In genomic region chr3:141328286-141329166, GRCh38 we compare ENCODE assay signal across 11 cellular contexts. TPM values are rescaled to one million over a fixed set of nuclear protein-coding genes. Genes with fewer than 3 reads are reported as not detected.
DNase-seq lines count a peak whose midpoint lies in the region; ATAC-seq, FAIRE-seq and TF ChIP-seq lines count a peak whose summit lies in the region.
"Had no signal": no experiment of that assay in that cellular context is flagged by ENCODE, and none has a peak within 500 bp of the region (broad histone marks: within the 10 kb centered on the region; RNA-seq: fewer than 3 reads in every experiment).

No MANE protein-coding gene starts in this region.

- H3K27ac Mint-ChIP-seq in activated T-helper 2 cell treated with anti-CD3 and anti-CD28 coated beads, Interferon-gamma antibody, Interleukin-2, Interleukin-4, amounts not matched to agents 10 μg/mL and 5 μg/mL and 100 μg/mL, durations not matched to agents 14 hours and 24 hours and 36 hours = peak overlapping the region; percentile 13
- H3K27ac Mint-ChIP-seq: CD8-positive, alpha-beta memory T cell had no signal

- no peak for TF ChIP-seq CTCF in GM13976 (IDR thresholded peaks at IDR 0.05; ENCODE audit: borderline replicate concordance, control extremely low read depth, extremely low read depth, insufficient read depth, missing control alignments)
- no peak for TF ChIP-seq CTCF in D721Med (IDR thresholded peaks at IDR 0.05; ENCODE audit: insufficient read depth, missing control alignments)

- H3K9me3 Mint-ChIP-seq in activated T-helper 2 cell treated with anti-CD3 and anti-CD28 coated beads, Interferon-gamma antibody, Interleukin-2, Interleukin-4, amounts not matched to agents 10 μg/mL and 5 μg/mL and 100 μg/mL, durations not matched to agents 14 hours and 24 hours and 36 hours = no peaks in the 10 kb centered on the region
- H3K9me3 Mint-ChIP-seq: CD8-positive, alpha-beta memory T cell had no signal

- H3K4me1 Mint-ChIP-seq in activated T-helper 2 cell treated with anti-CD3 and anti-CD28 coated beads, Interferon-gamma antibody, Interleukin-2, Interleukin-4, amounts not matched to agents 10 μg/mL and 5 μg/mL and 100 μg/mL, durations not matched to agents 14 hours and 24 hours and 36 hours (ENCODE audit: low read depth) = peaks cover 13% of the 10 kb centered on the region

- DNase-seq in GM13976 (ENCODE audit: low spot score) (peak; percentile 64), G401 (ENCODE audit: low spot score) (no peak), retina (no peak), D721Med (ENCODE audit: insufficient read length, low spot score) (no peak), NK-92 (lab: John Stamatoyannopoulos, UW; ENCODE audit: unreplicated experiment) (no peak)
- no peak for DNase-seq in activated T-helper 2 cell treated with anti-CD3 and anti-CD28 coated beads, Interferon-gamma antibody, Interleukin-2, Interleukin-4, amounts not matched to agents 10 μg/mL and 5 μg/mL and 100 μg/mL, durations not matched to agents 14 hours and 24 hours and 36 hours (ENCODE audit: low spot score)
- DNase-seq: CD8-positive, alpha-beta memory T cell; foreskin keratinocyte; GOT3 had no signal

- in situ Hi-C loops in GM13976 (cut with MboI; ENCODE audit: low sequenced_read_pairs, unreplicated experiment) (no loop called here), G401 (cut with HindIII; ENCODE audit: low sequenced_read_pairs) (no loop called here)

- no peak overlapping the region for H3K4me3 Mint-ChIP-seq in activated T-helper 2 cell treated with anti-CD3 and anti-CD28 coated beads, Interferon-gamma antibody, Interleukin-2, Interleukin-4, amounts not matched to agents 10 μg/mL and 5 μg/mL and 100 μg/mL, durations not matched to agents 14 hours and 24 hours and 36 hours (ENCODE audit: low read depth)

- no peak for FAIRE-seq in D721Med (lab: Jason Lieb, UNC)

- no peaks in the 10 kb centered on the region for H3K27me3 Mint-ChIP-seq in activated T-helper 2 cell treated with anti-CD3 and anti-CD28 coated beads, Interferon-gamma antibody, Interleukin-2, Interleukin-4, amounts not matched to agents 10 μg/mL and 5 μg/mL and 100 μg/mL, durations not matched to agents 14 hours and 24 hours and 36 hours (ENCODE audit: low read depth)

- no peaks in the 10 kb centered on the region for H3K36me3 Mint-ChIP-seq in activated T-helper 2 cell treated with anti-CD3 and anti-CD28 coated beads, Interferon-gamma antibody, Interleukin-2, Interleukin-4, amounts not matched to agents 10 μg/mL and 5 μg/mL and 100 μg/mL, durations not matched to agents 14 hours and 24 hours and 36 hours (ENCODE audit: low read depth)
- H3K36me3 Mint-ChIP-seq: CD8-positive, alpha-beta memory T cell had no signal

- ATAC-seq in GM18907 (IDR thresholded peaks at IDR 0.05; ENCODE audit: unreplicated experiment) (peak; percentile 43), HG02759 (IDR thresholded peaks at IDR 0.05; ENCODE audit: unreplicated experiment) (peak; percentile 60)
- ATAC-seq: foreskin keratinocyte had no signal

- intact Hi-C loops in activated T-helper 2 cell treated with anti-CD3 and anti-CD28 coated beads, Interferon-gamma antibody, Interleukin-2, Interleukin-4, amounts not matched to agents 10 μg/mL and 5 μg/mL and 100 μg/mL, durations not matched to agents 14 hours and 24 hours and 36 hours (cut with micrococcal nuclease) = no loop called here

RNA-seq across cellular contexts. Expression of gene ZBTB38, which starts 39.8 kb away (rescaled TPM):
- total RNA-seq in activated T-helper 2 cell treated with anti-CD3 and anti-CD28 coated beads, Interferon-gamma antibody, Interleukin-2, Interleukin-4, amounts not matched to agents 10 μg/mL and 5 μg/mL and 100 μg/mL, durations not matched to agents 14 hours and 24 hours and 36 hours = 25.4 and 27.2 TPM in 2 replicates
- total RNA-seq in G401 (2014; rRNA removed; shearing (Covaris generic)) = 7.4 and 33.8 TPM in 2 replicates
